20 cellular contexts compared by ENCODE assay signal in the genomic region with DNA sequence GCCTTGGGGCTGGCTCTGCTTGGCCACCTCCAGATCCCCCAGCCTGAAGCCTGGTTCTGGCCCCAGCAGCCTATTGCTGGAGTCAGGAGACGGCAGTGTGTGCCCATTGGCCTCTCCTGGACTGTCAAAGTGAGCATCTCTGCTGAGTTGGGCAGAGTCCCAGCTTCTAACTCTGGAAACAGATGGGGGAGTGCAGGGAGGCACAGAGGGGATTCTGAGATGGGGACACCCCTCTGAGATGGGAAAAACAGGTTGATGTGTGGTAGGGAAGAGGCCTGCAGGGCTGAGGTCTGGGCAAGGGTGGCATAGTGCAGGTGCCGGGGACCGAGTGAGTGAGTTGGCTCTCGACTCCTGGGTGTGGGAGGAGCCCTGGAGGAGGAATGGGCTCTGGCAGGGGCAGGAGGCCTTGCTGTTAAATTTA. TPM values are rescaled to one million over a fixed set of nuclear protein-coding genes. Genes with fewer than 3 reads are reported as not detected.
DNase-seq lines count a peak whose midpoint lies in the region; ATAC-seq, FAIRE-seq and TF ChIP-seq lines count a peak whose summit lies in the region.
"Had no signal": no experiment of that assay in that cellular context is flagged by ENCODE, and none has a peak within 500 bp of the region (broad histone marks: within the 10 kb centered on the region; RNA-seq: fewer than 3 reads in every experiment).

No MANE protein-coding gene starts in this region.

- no peak overlapping the region for H3K23ac ChIP-seq in H1 (ENCODE audit: insufficient read length)

- H3K79me2 ChIP-seq in H1 (ENCODE audit: control insufficient read depth in 1 of 2, insufficient read depth in 2 of 2, low read length in 2 of 2): peaks cover 0 to 15% of the 10 kb centered on the region in 2 experiments; a peak in 2 of 4 replicates

- H3K27ac ChIP-seq in heart left ventricle: no peak overlapping the region
- no peak overlapping the region for H3K27ac ChIP-seq in H1 (ENCODE audit: low read depth, low read length)
- H3K27ac ChIP-seq in colonic mucosa: no peak overlapping the region
- H3K27ac ChIP-seq in CD4-positive, alpha-beta T cell (ENCODE audit: low read depth, low read length): no peak overlapping the region

- POLR2A ChIA-PET in H1 (lab: Charles Lee; ENCODE audit: partially characterized antibody): no interaction called here
- POLR2A ChIA-PET in CD4-positive, alpha-beta T cell (lab: Charles Lee): no interaction called here

- CTCF ChIA-PET in H1 (lab: Charles Lee; ENCODE audit: partially characterized antibody): no interaction called here
- CTCF ChIA-PET in CD4-positive, alpha-beta T cell (lab: Charles Lee): no interaction called here

- TF ChIP-seq POLR2A in heart left ventricle (IDR thresholded peaks at IDR 0.05): no peak
- no peak for TF ChIP-seq POLR2A in H1 (IDR thresholded peaks at IDR 0.05; ENCODE audit: control extremely low read depth in 1 of 2, low read depth in 2 of 2, low read length in 2 of 2)

- no peak for FAIRE-seq in H1 (lab: Jason Lieb, UNC)
- FAIRE-seq: GM19239 had no signal

- TF ChIP-seq CTCF in heart left ventricle (IDR thresholded peaks at IDR 0.05) (no peak), H1 (IDR thresholded peaks at IDR 0.05; ENCODE audit: control extremely low read depth in 1 of 3, insufficient read depth in 1 of 3, low read depth in 1 of 3, low read length in 3 of 3) (no peak), neural crest cell (conservative IDR thresholded peaks at IDR 0.05) (no peak), colonic mucosa (IDR thresholded peaks at IDR 0.05) (no peak)
- TF ChIP-seq CTCF in CD4-positive, alpha-beta T cell (IDR thresholded peaks at IDR 0.05): no peak

- H3K4me2 ChIP-seq in H1 (ENCODE audit: insufficient read depth in 1 of 2, low read depth in 2 of 2, low read length in 2 of 2): no peak overlapping the region

- H4K5ac ChIP-seq in H1 (ENCODE audit: insufficient read length, low read depth, low read length): no peak overlapping the region

- no peak overlapping the region for H3K18ac ChIP-seq in H1 (ENCODE audit: extremely low read depth, low read length)

- H3K36me3 Mint-ChIP-seq in neural crest cell (ENCODE audit: low read depth): peaks cover 30% of the 10 kb centered on the region
- H3K36me3 Mint-ChIP-seq in CD4-positive, alpha-beta T cell (ENCODE audit: low read depth): peaks cover 51% of the 10 kb centered on the region

- no peak overlapping the region for H3K4ac ChIP-seq in H1 (replicated peaks; ENCODE audit: insufficient read length, low read depth, low read length)

- no peak overlapping the region for H3K9ac ChIP-seq in H1 (replicated peaks in 1 of 4; ENCODE audit: extremely low read depth in 1 of 4, low read depth in 3 of 4, low read length in 3 of 4)
- no peak overlapping the region for H3K9ac ChIP-seq in colonic mucosa (ENCODE audit: low read depth in 2 of 2, low read length in 2 of 2)

- H3K27me3 ChIP-seq in heart left ventricle (no peaks in the 10 kb centered on the region), H1 (replicated peaks in 1 of 4; ENCODE audit: control insufficient read depth in 3 of 4, extremely low read depth in 1 of 4, insufficient read depth in 3 of 4, low read length in 3 of 4) (no peaks in the 10 kb centered on the region; a peak in 1 of 7 replicates), colonic mucosa (no peaks in the 10 kb centered on the region)
- H3K27me3 ChIP-seq in CD4-positive, alpha-beta T cell (ENCODE audit: control insufficient read depth, insufficient read depth, low read length): no peaks in the 10 kb centered on the region
- H3K27me3 ChIP-seq: MG63 had no signal

- peak in 3 of 4 donors; percentile 55 to 73 (median 72) for ATAC-seq in heart left ventricle
- ATAC-seq in CD4-positive, alpha-beta T cell (ENCODE audit: poor library complexity): no peak
- ATAC-seq in GM19328 (IDR thresholded peaks at IDR 0.05; ENCODE audit: unreplicated experiment): no peak
- ATAC-seq: Panc1 had no signal

- H3K23me2 ChIP-seq in H1 (ENCODE audit: low read depth, low read length): peaks cover 3% of the 10 kb centered on the region

- no peak for TF ChIP-seq RAD21 in H1 (IDR thresholded peaks at IDR 0.05 in 1 of 2, conservative IDR thresholded peaks at IDR 0.05 in 1 of 2; ENCODE audit: low read depth in 2 of 2, low read length in 2 of 2)

- peaks cover 19% of the 10 kb centered on the region for H3K9me3 Mint-ChIP-seq in neural crest cell
- peaks cover 12% of the 10 kb centered on the region for H3K9me3 Mint-ChIP-seq in CD4-positive, alpha-beta T cell

- no peak overlapping the region for H4K91ac ChIP-seq in H1 (replicated peaks; ENCODE audit: insufficient read length, low read length)

- H4K20me1 ChIP-seq in H1 (replicated peaks in 1 of 2; ENCODE audit: control insufficient read depth in 1 of 2, insufficient read depth in 2 of 2, low read length in 2 of 2): peaks cover 0 to 3% of the 10 kb centered on the region in 2 experiments

- H3K36me3 ChIP-seq in heart left ventricle (no peaks in the 10 kb centered on the region), H1 (ENCODE audit: control insufficient read depth in 2 of 4, insufficient read depth in 4 of 4, low read length in 3 of 4) (no peaks in the 10 kb centered on the region), colonic mucosa (no peaks in the 10 kb centered on the region)
- H3K36me3 ChIP-seq: MG63 had no signal

- no peak overlapping the region; the same call in 1 of the 2 replicates for H2BK20ac ChIP-seq in H1 (ENCODE audit: low read length)

- no peak overlapping the region for H4K8ac ChIP-seq in H1 (ENCODE audit: extremely low read depth, insufficient read depth, low read length)

- no peaks in the 10 kb centered on the region for H3K79me1 ChIP-seq in H1 (ENCODE audit: low read depth, low read length)

- no peak overlapping the region for H3K14ac ChIP-seq in H1 (ENCODE audit: insufficient read length)

- intact Hi-C loops in heart left ventricle (cut with DNase I) (no loop called here), cardiac septum (cut with DNase I) (no loop called here), colonic mucosa (cut with DNase I) (no loop called here)
- intact Hi-C loops in CD4-positive, alpha-beta T cell (cut with DNase I, micrococcal nuclease): no loop called here

- no peak overlapping the region for H2BK120ac ChIP-seq in H1 (replicated peaks; ENCODE audit: low read depth, low read length)

- 0 out of 2 replicates have a peak overlapping the region, but pooled peaks have one; percentile 16 for H2BK5ac ChIP-seq in H1 (ENCODE audit: low read depth, low read length)

- no peak overlapping the region for H3K56ac ChIP-seq in H1 (replicated peaks; ENCODE audit: insufficient read length, low read depth, low read length)

- H2BK12ac ChIP-seq in H1 (ENCODE audit: low read depth, low read length): 0 out of 2 replicates have a peak overlapping the region, but pooled peaks have one; percentile 60

- no peak overlapping the region for H2BK15ac ChIP-seq in H1 (ENCODE audit: low read length)

- no peak for DNase-seq in heart left ventricle
- no peak for DNase-seq in cardiac septum (ENCODE audit: low spot score)
- peak in 1 of 2 experiments; percentile 40 for DNase-seq in H1 (ENCODE audit: low read depth in 1 of 2, low spot score in 2 of 2)
- DNase-seq in neural crest cell (ENCODE audit: low read depth, low spot score): no peak
- DNase-seq in colonic mucosa: no peak
- DNase-seq in CD4-positive, alpha-beta T cell: no peak
- DNase-seq: ACHN, AML-193, COR-L47, DMS153, HCEC 1CT, IMR-90, Karpas-422, MG63, NCI-H1092, NCI-H524 had no signal

- peak overlapping the region; percentile 71 for H3K27ac Mint-ChIP-seq in neural crest cell (ENCODE audit: unreplicated experiment)
- H3K27ac Mint-ChIP-seq in CD4-positive, alpha-beta T cell: no peak overlapping the region

- H3K9me3 ChIP-seq in heart left ventricle (peaks cover 0 to 38% (median 3%) of the 10 kb centered on the region in 12 donors), H1 (ENCODE audit: insufficient read depth in 2 of 2, low read depth in 1 of 2, low read length in 1 of 2) (no peaks in the 10 kb centered on the region), colonic mucosa (no peaks in the 10 kb centered on the region)
- H3K9me3 ChIP-seq in CD4-positive, alpha-beta T cell (ENCODE audit: control insufficient read depth, low read length): peaks cover 4% of the 10 kb centered on the region

- no peak for TF ChIP-seq EP300 in H1 (IDR thresholded peaks at IDR 0.05; ENCODE audit: borderline replicate concordance in 1 of 2, low read depth in 2 of 2, low read length in 2 of 2)

- H2AK5ac ChIP-seq in H1 (ENCODE audit: low read depth, low read length): no peak overlapping the region

- no peak overlapping the region for H3K4me3 ChIP-seq in heart left ventricle
- no peak overlapping the region for H3K4me3 ChIP-seq in H1 (ENCODE audit: extremely low read depth in 1 of 4, insufficient read depth in 2 of 4, low read depth in 3 of 4, low read length in 4 of 4)
- H3K4me3 ChIP-seq in colonic mucosa: no peak overlapping the region
- H3K4me3 ChIP-seq: MG63 had no signal

- no peak overlapping the region for H3K4me3 Mint-ChIP-seq in neural crest cell
- H3K4me3 Mint-ChIP-seq in CD4-positive, alpha-beta T cell: no peak overlapping the region
- H3K4me3 Mint-ChIP-seq: CD14-positive monocyte had no signal

- H3K4me1 ChIP-seq in heart left ventricle: peaks cover 0 to 37% (median 17%) of the 10 kb centered on the region in 12 donors
- peaks cover 9 to 23% (median 18%) of the 10 kb centered on the region in 4 experiments for H3K4me1 ChIP-seq in H1 (replicated peaks in 1 of 4; ENCODE audit: control insufficient read depth in 3 of 4, insufficient read depth in 4 of 4, low read length in 3 of 4)
- H3K4me1 ChIP-seq in colonic mucosa: peaks cover 11% of the 10 kb centered on the region

- 46 to 74% (median 52%) methylated on average over 4 of the region's 4 CpGs for WGBS in heart left ventricle, 4 donors
- WGBS in H1 (ENCODE audit: extremely low coverage in 1 of 2, insufficient coverage in 1 of 2, insufficient read length in 1 of 2, insufficient replicate concordance in 2 of 2, low coverage in 1 of 2, low lambda C conversion rate in 2 of 2, missing lambda C conversion rate in 1 of 2), 2 experiments: 96% methylated on average over 4 of the region's 4 CpGs; no CpG with 5 or more reads in 1 of the 2 experiments

- H3K4me1 Mint-ChIP-seq in neural crest cell: peaks cover 30% of the 10 kb centered on the region
- H3K4me1 Mint-ChIP-seq in CD4-positive, alpha-beta T cell (ENCODE audit: low read depth): peaks cover 51% of the 10 kb centered on the region

- no peaks in the 10 kb centered on the region for H3K27me3 Mint-ChIP-seq in neural crest cell (ENCODE audit: low read depth)
- H3K27me3 Mint-ChIP-seq in CD4-positive, alpha-beta T cell: no peaks in the 10 kb centered on the region

- no peak overlapping the region for H2AFZ ChIP-seq in H1 (ENCODE audit: low read length)

RNA-seq across cellular contexts. Expression of gene PHF2, which starts 27.5 kb away (rescaled TPM):
- total RNA-seq in heart left ventricle (10 to 100 TPM; 19.5 to 37.2 (median 22.4) TPM), cardiac septum (24.5 TPM), neural crest cell (34.4 and 34.7 TPM in 2 replicates), colonic mucosa (10 to 100 TPM; 22.7 to 23.4 TPM)
- polyA plus RNA-seq in heart left ventricle (10 to 100 TPM; 18.8 to 20.4 TPM), H1 (2011; rRNA removed) (3.4 and 3.7 TPM in 2 replicates)
- total RNA-seq in H1 (2021; fragmentation: NEBNext Ultra II Directional; extraction: Animal tissue kit (Norgen Biotek cat#: 25700)): 9.4 and 9.5 TPM in 2 replicates
- 3.9 TPM for polyA plus RNA-seq in H1 (2011; cell fraction: cytosol; rRNA removed)
- 8.1 TPM for polyA plus RNA-seq in H1 (2011; cell fraction: nucleus; rRNA removed)
- polyA plus RNA-seq in H1 (2012, experiment 1 of 2): 6.4 to 7.2 TPM (median 6.8 TPM) in 4 replicates
- 5.4 TPM for polyA plus RNA-seq in H1 (2012, experiment 2 of 2)
- 5.1 TPM for polyA plus RNA-seq in H1 (2013, experiment 1 of 2)
- 5.6 TPM for polyA plus RNA-seq in H1 (2013, experiment 2 of 2)
- polyA minus RNA-seq in H1 (2011; rRNA and poly(A)+ RNA removed): 3.4 and 3.8 TPM in 2 replicates
- polyA minus RNA-seq in H1 (2011; cell fraction: cytosol; rRNA and poly(A)+ RNA removed): 3.2 TPM
- 4.7 TPM for polyA minus RNA-seq in H1 (2011; cell fraction: nucleus; rRNA and poly(A)+ RNA removed)
- 10 to 100 TPM; 27.3 to 28.8 TPM for total RNA-seq in CD4-positive, alpha-beta T cell

Comparison
In these comparisons a context has a peak if more than half of its experiments do, and no peak if none do; other contexts are left out.
1. ATAC-seq: peak in heart left ventricle (3 of 4); none in CD4-positive, alpha-beta T cell (single experiment) and GM19328 (single experiment).